Comparison of ENCODE assay signal across 19 cellular contexts in the genomic region with DNA sequence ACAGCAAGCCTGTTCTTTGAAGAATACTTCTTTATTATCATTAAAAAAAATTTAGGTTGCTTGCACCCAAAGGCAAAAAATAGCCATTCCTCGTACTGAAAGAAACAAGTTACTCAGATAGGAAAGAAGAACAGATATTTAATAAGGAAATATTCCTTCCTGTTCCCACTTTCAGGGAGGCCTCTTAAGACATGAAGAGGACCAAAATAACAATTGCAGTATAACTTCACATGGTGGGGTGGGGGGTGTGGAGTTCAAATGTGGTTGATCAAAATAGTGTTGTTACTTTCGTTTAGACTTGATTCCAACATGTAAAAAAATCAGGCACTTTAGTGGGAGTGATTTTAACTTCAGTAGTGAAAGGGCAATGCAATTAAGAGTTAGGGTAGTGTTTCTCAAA. TPM values are rescaled to one million over a fixed set of nuclear protein-coding genes. Genes with fewer than 3 reads are reported as not detected.
A peak's percentile ranks its signal among the peaks of the same experiment; 100 is the strongest.
DNase-seq lines count a peak whose midpoint lies in the region; ATAC-seq and TF ChIP-seq lines count a peak whose summit lies in the region.
"Had no signal": no experiment of that assay in that cellular context is flagged by ENCODE, and none has a peak within 500 bp of the region (broad histone marks: within the 10 kb centered on the region; RNA-seq: fewer than 3 reads in every experiment).

No MANE protein-coding gene starts in this region.

- CTCF ChIA-PET in activated CD4-positive, alpha-beta memory T cell treated with anti-CD3 and anti-CD28 coated beads, Interleukin-2, amount 10 ng/mL, durations not matched to agents 7 days and 5 days (lab: Charles Lee): interaction anchor here (0.6 to 3.8 kb wide), 2 partner anchors 32 to 192 kb away, joined by 3 to 26 read pairs; no protein-coding TSS in a partner anchor
- CTCF ChIA-PET in HEK293T (lab: Yijun Ruan, JAX): no interaction called here

- H3K4me1 ChIP-seq in right cardiac atrium (ENCODE audit: control insufficient read depth, insufficient read depth, low read length) (peaks cover 6% of the 10 kb centered on the region), left lung (peaks cover 11 to 89% of the 10 kb centered on the region in 2 donors), upper lobe of right lung (peaks cover 24% of the 10 kb centered on the region), esophagus squamous epithelium (peaks cover 16 to 60% (median 19%) of the 10 kb centered on the region in 3 donors), thyroid gland (peaks cover 6 to 13% of the 10 kb centered on the region in 2 donors)
- H3K4me1 ChIP-seq: neural progenitor cell had no signal

- no peak for ATAC-seq in right cardiac atrium
- no peak for ATAC-seq in left lung
- ATAC-seq in upper lobe of right lung: no peak
- ATAC-seq: body of pancreas had no signal

- H3K27ac ChIP-seq in right cardiac atrium (ENCODE audit: low read length): no peak overlapping the region
- peak overlapping the region; percentile 63 to 83 for H3K27ac ChIP-seq in left lung
- peak overlapping the region; percentile 92 for H3K27ac ChIP-seq in upper lobe of right lung
- no peak overlapping the region for H3K27ac ChIP-seq in esophagus squamous epithelium
- no peak overlapping the region for H3K27ac ChIP-seq in thyroid gland
- H3K27ac ChIP-seq: body of pancreas, neural progenitor cell, stomach had no signal

- H3K9me3 Mint-ChIP-seq in activated CD4-positive, alpha-beta memory T cell treated with anti-CD3 and anti-CD28 coated beads, Interleukin-2, amount 10 ng/mL, durations not matched to agents 7 days and 5 days: no peaks in the 10 kb centered on the region

- 37% methylated on average over 2 of the region's 2 CpGs for WGBS in right cardiac atrium
- WGBS in esophagus squamous epithelium, 2 donors: 38 to 43% methylated on average over 2 of the region's 2 CpGs
- 40 to 45% methylated on average over 2 of the region's 2 CpGs for WGBS in thyroid gland, 2 donors

- H3K27me3 Mint-ChIP-seq in activated CD4-positive, alpha-beta memory T cell treated with anti-CD3 and anti-CD28 coated beads, Interleukin-2, amount 10 ng/mL, durations not matched to agents 7 days and 5 days: peaks cover 11% of the 10 kb centered on the region

- intact Hi-C loops in right cardiac atrium (cut with DNase I) (no loop called here), cardiac septum (cut with DNase I) (loop anchor here (2.0 kb wide), 1 partner anchor 190 kb away; no protein-coding TSS in a partner anchor), left lung (cut with DNase I) (no loop called here), upper lobe of right lung (cut with DNase I) (no loop called here), esophagus squamous epithelium (cut with DNase I) (no loop called here), thyroid gland (cut with DNase I) (no loop called here)

- H3K27me3 ChIP-seq in right cardiac atrium (ENCODE audit: control insufficient read depth, insufficient read depth) (no peaks in the 10 kb centered on the region), left lung (peaks cover 0 to 14% of the 10 kb centered on the region in 2 donors), upper lobe of right lung (no peaks in the 10 kb centered on the region), esophagus squamous epithelium (peaks cover 0 to 43% (median 0%) of the 10 kb centered on the region in 4 donors), thyroid gland (no peaks in the 10 kb centered on the region)

- peak overlapping the region; percentile 86 for H3K4me3 Mint-ChIP-seq in activated CD4-positive, alpha-beta memory T cell treated with anti-CD3 and anti-CD28 coated beads, Interleukin-2, amount 10 ng/mL, durations not matched to agents 7 days and 5 days
- H3K4me3 Mint-ChIP-seq: neural progenitor cell had no signal

- H3K4me1 Mint-ChIP-seq in activated CD4-positive, alpha-beta memory T cell treated with anti-CD3 and anti-CD28 coated beads, Interleukin-2, amount 10 ng/mL, durations not matched to agents 7 days and 5 days: peaks cover 75% of the 10 kb centered on the region

- H3K36me3 Mint-ChIP-seq in activated CD4-positive, alpha-beta memory T cell treated with anti-CD3 and anti-CD28 coated beads, Interleukin-2, amount 10 ng/mL, durations not matched to agents 7 days and 5 days (ENCODE audit: low read depth): peaks cover 65% of the 10 kb centered on the region

- POLR2A ChIA-PET in activated CD4-positive, alpha-beta memory T cell treated with anti-CD3 and anti-CD28 coated beads, Interleukin-2, amount 10 ng/mL, durations not matched to agents 7 days and 5 days (lab: Charles Lee): interaction anchor here (1.3 to 1.4 kb wide), 2 partner anchors 36 to 191 kb away, joined by 3 to 4 read pairs; no protein-coding TSS in a partner anchor
- POLR2A ChIA-PET in HEK293T (lab: Yijun Ruan, JAX): no interaction called here

- H3K27ac Mint-ChIP-seq in activated CD4-positive, alpha-beta memory T cell treated with anti-CD3 and anti-CD28 coated beads, Interleukin-2, amount 10 ng/mL, durations not matched to agents 7 days and 5 days: no peak overlapping the region
- H3K27ac Mint-ChIP-seq: neural progenitor cell had no signal

- TF ChIP-seq CTCF in left lung (IDR thresholded peaks at IDR 0.05): no peak
- no peak for TF ChIP-seq CTCF in upper lobe of right lung (IDR thresholded peaks at IDR 0.05)
- TF ChIP-seq CTCF in esophagus squamous epithelium (IDR thresholded peaks at IDR 0.05): no peak
- no peak for TF ChIP-seq CTCF in thyroid gland (IDR thresholded peaks at IDR 0.05)

- H3K9me3 ChIP-seq in right cardiac atrium (ENCODE audit: control insufficient read depth, low read length): no peaks in the 10 kb centered on the region
- H3K9me3 ChIP-seq in left lung: no peaks in the 10 kb centered on the region
- no peaks in the 10 kb centered on the region for H3K9me3 ChIP-seq in upper lobe of right lung
- no peaks in the 10 kb centered on the region for H3K9me3 ChIP-seq in esophagus squamous epithelium
- H3K9me3 ChIP-seq in thyroid gland: no peaks in the 10 kb centered on the region
- H3K9me3 ChIP-seq: body of pancreas, HAP-1, stomach had no signal

- H3K4me3 ChIP-seq in right cardiac atrium (ENCODE audit: low read length): peak overlapping the region; percentile 76
- H3K4me3 ChIP-seq in left lung: peak overlapping the region; percentile 59 to 77
- peak overlapping the region; percentile 71 for H3K4me3 ChIP-seq in upper lobe of right lung
- no peak overlapping the region for H3K4me3 ChIP-seq in esophagus squamous epithelium
- no peak overlapping the region for H3K4me3 ChIP-seq in thyroid gland (replicated peaks in 1 of 3)
- H3K4me3 ChIP-seq: body of pancreas, HAP-1, neural progenitor cell had no signal

- peaks cover 0 to 24% of the 10 kb centered on the region in 2 donors for H3K36me3 ChIP-seq in left lung
- H3K36me3 ChIP-seq in upper lobe of right lung: peaks cover 58% of the 10 kb centered on the region
- peaks cover 0 to 11% (median 0%) of the 10 kb centered on the region in 3 donors for H3K36me3 ChIP-seq in esophagus squamous epithelium
- H3K36me3 ChIP-seq in thyroid gland: no peaks in the 10 kb centered on the region
- H3K36me3 ChIP-seq: HAP-1, neural progenitor cell had no signal

- TF ChIP-seq POLR2A in esophagus squamous epithelium (IDR thresholded peaks at IDR 0.05): no peak
- TF ChIP-seq POLR2A in thyroid gland (IDR thresholded peaks at IDR 0.05): no peak

- DNase-seq in right cardiac atrium (no peak), cardiac septum (ENCODE audit: low spot score) (no peak), left lung (no peak), upper lobe of right lung (no peak), esophagus squamous epithelium (lab: John Stamatoyannopoulos, UW) (no peak), thyroid gland (no peak), HEK293T (ENCODE audit: extremely low spot score) (no peak)
- DNase-seq in activated CD4-positive, alpha-beta memory T cell treated with anti-CD3 and anti-CD28 coated beads, Interleukin-2, amount 10 ng/mL, durations not matched to agents 7 days and 5 days: no peak
- DNase-seq: activated CD8-positive, alpha-beta memory T cell treated with anti-CD3 and anti-CD28 coated beads, Interleukin-2, amount 50 U/mL, for 48 hours; body of pancreas; DND-41; IMR-90; NCI-H1105; NCI-H2227 treated with DMSO at 0.1 percent for 48 hours; NK-92 treated with Interleukin-12 subunit alpha and Interleukin-12 subunit beta, amount 100 ng/mL, for 24 hours; SHP77 treated with DMSO at 0.1 percent for 48 hours; stomach had no signal

TF ChIP-seq in HEK293T, 16 proteins besides CTCF, POLR2A, EP300 and RAD21:
- TF ChIP-seq ARNT (IDR thresholded peaks at IDR 0.05) (no peak), TARDBP (IDR thresholded peaks at IDR 0.05) (no peak)

RNA-seq across cellular contexts. Expression of a gene that starts 3.6 kb away (rescaled TPM):
- total RNA-seq in right cardiac atrium (10 to 100 TPM; 19.3 to 42.6 (median 25.7) TPM), cardiac septum (41.4 TPM), left lung (100 to 1,000 TPM; 173 to 196 TPM), upper lobe of right lung (752 TPM), esophagus squamous epithelium (10 to 100 TPM in 3 of 4 donors, 1 to 10 TPM in 1; 8.5 to 39.7 (median 16.7) TPM), thyroid gland (100 to 1,000 TPM in 3 of 4 donors, 10 to 100 TPM in 1; 84.8 to 162 (median 127) TPM)
- 59.5 TPM for polyA plus RNA-seq in right cardiac atrium
- total RNA-seq in activated CD4-positive, alpha-beta memory T cell treated with anti-CD3 and anti-CD28 coated beads, Interleukin-2, amount 10 ng/mL, durations not matched to agents 7 days and 5 days: 10 to 100 TPM; 58.0 to 62.4 TPM

Comparison
In these comparisons a context has a peak if more than half of its experiments do, and no peak if none do; other contexts are left out.
1. H3K27ac ChIP-seq: peak in left lung (2 of 2) and upper lobe of right lung (single experiment); none in right cardiac atrium (single experiment), esophagus squamous epithelium (0 of 4) and thyroid gland (0 of 3).
2. H3K4me3 ChIP-seq: peak in right cardiac atrium (single experiment), left lung (2 of 2) and upper lobe of right lung (single experiment); none in esophagus squamous epithelium (0 of 4) and thyroid gland (0 of 3).